In the genomic region with DNA sequence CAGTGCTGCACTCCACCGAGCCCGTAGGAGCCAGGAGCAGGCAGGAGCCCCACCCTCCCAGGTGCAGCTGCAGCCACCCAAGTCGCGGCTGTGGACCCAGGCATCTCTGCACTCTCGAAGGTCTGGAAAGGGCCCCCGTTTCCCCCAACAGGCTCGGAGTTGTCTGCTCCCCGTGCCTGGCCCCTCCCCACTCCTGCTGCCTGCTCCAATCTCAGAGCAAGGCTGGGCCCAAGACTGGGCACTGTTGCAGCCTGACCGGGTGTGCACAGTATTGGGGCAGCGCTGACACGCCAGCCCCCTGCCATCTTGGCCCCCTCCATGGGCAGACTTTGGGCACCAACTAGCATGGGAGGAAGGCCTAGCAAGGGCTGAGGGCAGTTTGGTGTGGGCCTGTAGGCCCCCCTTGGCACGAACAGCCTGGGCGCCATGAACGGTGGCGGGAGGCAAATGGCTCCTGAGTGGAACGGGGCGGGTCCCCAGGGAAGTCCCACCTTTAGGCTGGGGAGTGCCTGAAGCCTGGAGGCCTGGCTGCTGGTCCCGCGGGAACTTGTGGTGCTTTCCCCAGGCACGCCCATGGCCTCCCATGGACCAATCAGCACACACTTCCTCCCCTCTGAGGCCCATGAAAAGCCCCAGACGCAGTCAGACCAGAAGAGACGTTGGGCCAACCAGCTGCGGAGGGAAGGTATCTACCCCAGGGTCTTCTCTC, we compare ENCODE assay signal across 1 cellular context.
TF ChIP-seq lines count a peak whose summit lies in the region.

No MANE protein-coding gene starts in this region.

TF ChIP-seq in K562, 482 proteins besides CTCF, POLR2A, EP300 and RAD21 (continued from another document):
- no peak for TF ChIP-seq NR0B1 (IDR thresholded peaks at IDR 0.05; ENCODE audit: partially characterized antibody)
